1 cellular context compared by ENCODE assay signal in genomic region chr17:32870027-32870670, GRCh38.
TF ChIP-seq lines count a peak whose summit lies in the region.

No MANE protein-coding gene starts in this region.

TF ChIP-seq in K562, 482 proteins besides CTCF, POLR2A, EP300 and RAD21 (continued from another document):
- TF ChIP-seq ZNF609 (CRISPR knock-in tag; IDR thresholded peaks at IDR 0.05; ENCODE audit: borderline replicate concordance) (no peak), SRSF3 (IDR thresholded peaks at IDR 0.05; ENCODE audit: insufficient read depth, low read length) (no peak), ELF2 (CRISPR knock-in tag; IDR thresholded peaks at IDR 0.05) (0 out of 2 replicates have a peak, but pooled peaks have one; percentile 13)
TF ChIP-seq in K562: peak in this region for 1.
